Comparison of ENCODE assay signal across 13 cellular contexts in genomic region chr18:62323483-62324354, GRCh38. TPM values are rescaled to one million over a fixed set of nuclear protein-coding genes. Genes with fewer than 3 reads are reported as not detected.
DNase-seq lines count a peak whose midpoint lies in the region; ATAC-seq and TF ChIP-seq lines count a peak whose summit lies in the region.
"Had no signal": no experiment of that assay in that cellular context is flagged by ENCODE, and none has a peak within 500 bp of the region (broad histone marks: within the 10 kb centered on the region; RNA-seq: fewer than 3 reads in every experiment).

No MANE protein-coding gene starts in this region.

- H3K27ac Mint-ChIP-seq in MCF 10A (ENCODE audit: low read depth, unreplicated experiment) (no peak overlapping the region), T-cell (no peak overlapping the region), type B pancreatic cell (no peak overlapping the region)

- H2AFZ ChIP-seq in mammary epithelial cell (ENCODE audit: low read depth, low read length) = no peak overlapping the region

- BruUV-seq in MCF 10A (replicated peaks; lab: Mats Ljungman, UMichigan) = no TSS peak
- no TSS peak for BruUV-seq in mammary epithelial cell (replicated peaks; lab: Mats Ljungman, UMichigan)

- 53% methylated on average over 8 of the region's 8 CpGs for WGBS in mammary epithelial cell (ENCODE audit: low coverage, missing lambda C conversion rate)

- H3K36me3 Mint-ChIP-seq in MCF 10A (ENCODE audit: insufficient read depth, unreplicated experiment) = no peaks in the 10 kb centered on the region
- peaks cover 3% of the 10 kb centered on the region for H3K36me3 Mint-ChIP-seq in T-cell
- H3K36me3 Mint-ChIP-seq in type B pancreatic cell = peaks cover 3% of the 10 kb centered on the region

- H3K4me3 Mint-ChIP-seq in MCF 10A (ENCODE audit: unreplicated experiment) = peak overlapping the region; percentile 59
- peak overlapping the region; percentile 69 to 79 (median 70) for H3K4me3 Mint-ChIP-seq in T-cell
- H3K4me3 Mint-ChIP-seq in type B pancreatic cell = peak overlapping the region; percentile 87

- H3K9ac ChIP-seq in mammary epithelial cell (ENCODE audit: insufficient read depth, low read length) (no peak overlapping the region), iPS-15b (ENCODE audit: low read depth, low read length) (no peak overlapping the region)

- POLR2A ChIA-PET in MCF 10A (lab: Yijun Ruan, JAX) (interaction anchor here (0.6 to 2.0 kb wide), 7 partner anchors 8 to 205 kb away, joined by 3 to 6 read pairs (median 3); partner anchors contain the start of genes PIGN and RELCH), T-cell (lab: Charles Lee) (no interaction called here)

- ATAC-seq in T-cell (replicated peaks in 1 of 4) (no peak), GM21367 (IDR thresholded peaks at IDR 0.05; ENCODE audit: unreplicated experiment) (no peak)
- ATAC-seq: activated naive CD4-positive, alpha-beta T cell treated with anti-CD3 and anti-CD28 coated beads, Interleukin-2, amount 50 U/mL, for 72 hours had no signal

- H3K4me1 ChIP-seq in mammary epithelial cell (ENCODE audit: insufficient read depth, low read length) (peaks cover 14% of the 10 kb centered on the region), iPS-15b (ENCODE audit: control insufficient read depth, insufficient read depth, low read length) (peaks cover 31% of the 10 kb centered on the region)

- H4K20me1 ChIP-seq in mammary epithelial cell (ENCODE audit: insufficient read depth, low read length) = no peaks in the 10 kb centered on the region

- peaks cover 5% of the 10 kb centered on the region for H3K27me3 ChIP-seq in mammary epithelial cell (ENCODE audit: insufficient read depth, low read length)
- H3K27me3 ChIP-seq in iPS-15b (ENCODE audit: control insufficient read depth, insufficient read depth, low read length) = peaks cover 51% of the 10 kb centered on the region

- H3K4me2 ChIP-seq in mammary epithelial cell (ENCODE audit: insufficient read depth, low read depth, low read length) = no peak overlapping the region

- H3K9me3 ChIP-seq in mammary epithelial cell (replicated peaks; ENCODE audit: insufficient read depth, low read length) (no peaks in the 10 kb centered on the region), iPS-15b (ENCODE audit: control insufficient read depth, insufficient read depth, low read length) (no peaks in the 10 kb centered on the region)

- intact Hi-C loops in MCF 10A (cut with micrococcal nuclease) = no loop called here
- intact Hi-C loops in mammary epithelial cell (cut with micrococcal nuclease) = loop anchor here (10.0 kb wide), 3 partner anchors 139 to 661 kb away; partner anchors contain the start of genes PHLPP1, PIGN and RELCH

- H3K27me3 Mint-ChIP-seq in MCF 10A (ENCODE audit: insufficient read depth, unreplicated experiment) (peaks cover 30% of the 10 kb centered on the region), T-cell (peaks cover 53 to 63% of the 10 kb centered on the region in 2 donors), type B pancreatic cell (peaks cover 69% of the 10 kb centered on the region)

- dilution Hi-C loops in mammary epithelial cell (cut with HindIII; ENCODE audit: low sequenced_read_pairs) = no loop called here

- H3K36me3 ChIP-seq in mammary epithelial cell (ENCODE audit: insufficient read depth, low read length) (no peaks in the 10 kb centered on the region), iPS-15b (ENCODE audit: control insufficient read depth, insufficient read depth, low read length) (no peaks in the 10 kb centered on the region)
- H3K36me3 ChIP-seq: SJSA1 had no signal

- no peak for DNase-seq in MCF 10A (ENCODE audit: unreplicated experiment)
- no peak for DNase-seq in mammary epithelial cell
- no peak for DNase-seq in T-cell
- no peak for DNase-seq in type B pancreatic cell (ENCODE audit: extremely low spot score, unreplicated experiment)
- DNase-seq in central memory CD4-positive, alpha-beta T cell = no peak
- no peak for DNase-seq in caudate nucleus (lab: John Stamatoyannopoulos, UW)
- DNase-seq: activated CD4-positive, alpha-beta T cell treated with anti-CD3 and anti-CD28 coated beads, Interleukin-2, amount 50 U/mL, for 1 hour; DND-41; NK-92 treated with Interleukin-12 subunit alpha and Interleukin-12 subunit beta, amount 100 ng/mL, for 24 hours had no signal

- H3K79me2 ChIP-seq in mammary epithelial cell (ENCODE audit: insufficient read depth, low read length) = no peaks in the 10 kb centered on the region

- TF ChIP-seq CTCF in MCF 10A (IDR thresholded peaks at IDR 0.05; ENCODE audit: unreplicated experiment) (no peak), mammary epithelial cell (conservative IDR thresholded peaks at IDR 0.05 in 1 of 2, IDR thresholded peaks at IDR 0.05 in 1 of 2; ENCODE audit: extremely low read depth in 1 of 2, insufficient read depth in 1 of 2, low read depth in 1 of 2, low read length in 2 of 2) (no peak), type B pancreatic cell (conservative IDR thresholded peaks at IDR 0.05) (no peak)

- no peaks in the 10 kb centered on the region for H3K9me3 Mint-ChIP-seq in MCF 10A (ENCODE audit: unreplicated experiment)
- H3K9me3 Mint-ChIP-seq in T-cell = no peaks in the 10 kb centered on the region
- H3K9me3 Mint-ChIP-seq in type B pancreatic cell = no peaks in the 10 kb centered on the region
- H3K9me3 Mint-ChIP-seq: activated naive CD4-positive, alpha-beta T cell treated with anti-CD3 and anti-CD28 coated beads, Interleukin-2, amount 50 U/mL, for 72 hours had no signal

- H3K27ac ChIP-seq in mammary epithelial cell (ENCODE audit: insufficient read depth, low read depth, low read length) (no peak overlapping the region), caudate nucleus (ENCODE audit: low read depth, low read length) (no peak overlapping the region)
- H3K27ac ChIP-seq: SJSA1 had no signal

- CTCF ChIA-PET in MCF 10A (lab: Yijun Ruan, JAX) (interaction anchor here (0.5 to 1.6 kb wide), 12 partner anchors 8 to 1002 kb away, joined by 3 to 4 read pairs (median 3); no protein-coding TSS in a partner anchor), mammary epithelial cell (lab: Charles Lee; ENCODE audit: low non-redundant PET) (interaction anchor here (0.6 to 0.7 kb wide), 2 partner anchors 311 to 1515 kb away, joined by 3 to 5 read pairs; no protein-coding TSS in a partner anchor), T-cell (lab: Charles Lee) (interaction anchor here (1.0 to 1.2 kb wide), 2 partner anchors 102 kb away, joined by 3 to 4 read pairs; no protein-coding TSS in a partner anchor)

- in situ Hi-C loops in mammary epithelial cell (cut with MboI; ENCODE audit: low sequenced_read_pairs in 2 of 2) = loop anchor here in 1 of 2 donors (25.0 kb wide), 1 partner anchor 239 kb away; no protein-coding TSS in a partner anchor

- H3K4me3 ChIP-seq in mammary epithelial cell (replicated peaks in 1 of 3; ENCODE audit: insufficient read depth in 1 of 3, low read depth in 2 of 3, low read length in 3 of 3) (no peak overlapping the region), iPS-15b (ENCODE audit: low read depth, low read length) (peak overlapping the region; percentile 62)
- H3K4me3 ChIP-seq: SJSA1 had no signal

- H3K4me1 Mint-ChIP-seq in MCF 10A (ENCODE audit: insufficient read depth, unreplicated experiment) (peaks cover 13% of the 10 kb centered on the region), T-cell (peaks cover 10 to 31% (median 18%) of the 10 kb centered on the region in 3 donors), type B pancreatic cell (ENCODE audit: unreplicated experiment) (peaks cover 14% of the 10 kb centered on the region)

RNA-seq across cellular contexts. Expression of gene TNFRSF11A, which starts 1.4 kb away (rescaled TPM):
- total RNA-seq in MCF 10A (2022) (2.3 and 3.0 TPM in 2 replicates), mammary epithelial cell (1 to 10 TPM in 1 of 2 donors, under 1 TPM in 1; 0.50 to 6.1 TPM), T-cell (1 to 10 TPM in 4 of 5 donors, under 1 TPM in 1; 0.41 to 4.6 (median 1.2) TPM), type B pancreatic cell (ENCODE audit: low replicate concordance) (3.5 and 8.9 TPM in 2 replicates)
- polyA plus RNA-seq in mammary epithelial cell = 2.3 TPM
- polyA minus RNA-seq in mammary epithelial cell = 0.72 TPM
- total RNA-seq: SJSA1 had no signal
